Comparison of ENCODE assay signal across 7 cellular contexts in genomic region chr19:2016041-2016807, GRCh38. TPM values are rescaled to one million over a fixed set of nuclear protein-coding genes. Genes with fewer than 3 reads are reported as not detected.
DNase-seq lines count a peak whose midpoint lies in the region; ATAC-seq lines count a peak whose summit lies in the region.

No MANE protein-coding gene starts in this region.

- H3K27ac ChIP-seq in skeletal muscle tissue (ENCODE audit: low read depth, low read length): peak overlapping the region; percentile 19

- peak overlapping the region in 2 of 3 donors; percentile 25 to 41 for H3K4me3 ChIP-seq in skeletal muscle tissue (ENCODE audit: low read length in 3 of 3)

- DNase-seq in GM04504 (ENCODE audit: low read depth) (peak; percentile 63), NCI-H128 (lab: John Stamatoyannopoulos, UW; ENCODE audit: unreplicated experiment) (peak; percentile 21), T-helper 1 cell (peak; percentile 43 to 71 (median 52)), T47D (ENCODE audit: low read depth in 1 of 2, low spot score in 1 of 2) (peak; percentile 64 to 84), iPS-NIHi7 (ENCODE audit: extremely low spot score) (peak; percentile 78)

- peaks cover 5 to 25% (median 7%) of the 10 kb centered on the region in 3 donors for H3K4me1 ChIP-seq in skeletal muscle tissue (ENCODE audit: control insufficient read depth in 3 of 3, insufficient read depth in 3 of 3, low read length in 3 of 3)

- no peaks in the 10 kb centered on the region for H3K36me3 ChIP-seq in skeletal muscle tissue (ENCODE audit: control insufficient read depth in 3 of 3, insufficient read depth in 3 of 3, low read length in 3 of 3)

- peak overlapping the region in 1 of 3 donors; percentile 50 for H3K9ac ChIP-seq in skeletal muscle tissue (ENCODE audit: low read depth in 1 of 3, low read length in 3 of 3)

- H3K27me3 ChIP-seq in skeletal muscle tissue (ENCODE audit: control insufficient read depth in 3 of 3, insufficient read depth in 3 of 3, low read length in 3 of 3): no peaks in the 10 kb centered on the region

- ATAC-seq in HG03095 (IDR thresholded peaks at IDR 0.05; ENCODE audit: unreplicated experiment): no peak

- H3K9me3 ChIP-seq in skeletal muscle tissue (ENCODE audit: control insufficient read depth in 3 of 3, low read length in 3 of 3): no peaks in the 10 kb centered on the region

- in situ Hi-C loops in T47D (cut with HindIII; ENCODE audit: low pct_unique_long_range_greater_than_20kb, low sequenced_read_pairs): no loop called here

RNA-seq across cellular contexts. Expression of gene BTBD2, which starts 0.7 kb away (rescaled TPM):
- 28.7 TPM for total RNA-seq in skeletal muscle tissue

RNA-seq across cellular contexts. Expression of gene MKNK2, which starts 34.8 kb away (rescaled TPM):
- 32.4 TPM for total RNA-seq in skeletal muscle tissue

Comparison
In these comparisons a context has a peak if more than half of its experiments do, and no peak if none do; other contexts are left out.
1. DNase-seq: peak in every context shown above with its lines; median percentile 78 in iPS-NIHi7; 74 in T47D; 63 in GM04504; 52 in T-helper 1 cell; 21 in NCI-H128.